22 cellular contexts compared by ENCODE assay signal in genomic region chr1:182410138-182410537, GRCh38. TPM values are rescaled to one million over a fixed set of nuclear protein-coding genes. Genes with fewer than 3 reads are reported as not detected.
DNase-seq lines count a peak whose midpoint lies in the region; ATAC-seq and TF ChIP-seq lines count a peak whose summit lies in the region.
"Had no signal": no experiment of that assay in that cellular context is flagged by ENCODE, and none has a peak within 500 bp of the region (broad histone marks: within the 10 kb centered on the region; RNA-seq: fewer than 3 reads in every experiment).

No MANE protein-coding gene starts in this region.

- H3K4me1 Mint-ChIP-seq in MCF 10A (ENCODE audit: insufficient read depth, unreplicated experiment) (peaks cover 8% of the 10 kb centered on the region), endodermal cell (peaks cover 6% of the 10 kb centered on the region)

- H3K9me3 Mint-ChIP-seq in MCF 10A (ENCODE audit: unreplicated experiment) (peaks cover 8% of the 10 kb centered on the region), endodermal cell (peaks cover 8% of the 10 kb centered on the region)

- H3K27me3 ChIP-seq in breast epithelium: peaks cover 0 to 5% of the 10 kb centered on the region in 2 donors
- H3K27me3 ChIP-seq in endodermal cell (ENCODE audit: control insufficient read depth, insufficient read depth, low read length, poor library complexity, severe bottlenecking): no peaks in the 10 kb centered on the region
- no peaks in the 10 kb centered on the region for H3K27me3 ChIP-seq in thyroid gland
- H3K27me3 ChIP-seq: BLaER1 treated with 17β-estradiol and CSF1 and Interleukin-3, amounts not matched to agents 10 nM and 100 nM had no signal

- DNase-seq in MCF 10A (ENCODE audit: unreplicated experiment) (no peak), breast epithelium (ENCODE audit: low spot score in 2 of 2) (no peak), endodermal cell (no peak), thyroid gland (no peak), KBM-7 (no peak)
- DNase-seq: Calu3; CD8-positive, alpha-beta T cell; DMS153; IMR-90; NCI-H1694 treated with DMSO at 0.1 percent for 48 hours; NCI-H446 treated with DMSO at 0.1 percent for 48 hours; NCI-H526 treated with DMSO at 0.1 percent for 48 hours had no signal

- TF ChIP-seq CTCF in MCF 10A (IDR thresholded peaks at IDR 0.05; ENCODE audit: unreplicated experiment) (no peak), breast epithelium (IDR thresholded peaks at IDR 0.05) (no peak), HEK293 (tag by site-specific recombination; IDR thresholded peaks at IDR 0.05) (no peak), endodermal cell (conservative IDR thresholded peaks at IDR 0.05) (peak; percentile 47), thyroid gland (IDR thresholded peaks at IDR 0.05) (no peak)

- BruUV-seq in MCF 10A (replicated peaks; lab: Mats Ljungman, UMichigan): no TSS peak

- no peaks in the 10 kb centered on the region for H3K9me3 ChIP-seq in breast epithelium
- H3K9me3 ChIP-seq in HEK293 (ENCODE audit: control insufficient read depth, insufficient read depth, low read depth, low read length): no peaks in the 10 kb centered on the region
- H3K9me3 ChIP-seq in endodermal cell (ENCODE audit: control insufficient read depth, low read length): peaks cover 6% of the 10 kb centered on the region
- no peaks in the 10 kb centered on the region for H3K9me3 ChIP-seq in thyroid gland
- H3K9me3 ChIP-seq: HAP-1 had no signal

- H3K27ac ChIP-seq in breast epithelium (no peak overlapping the region), HEK293 (ENCODE audit: extremely low read depth, low read depth, low read length) (no peak overlapping the region), endodermal cell (ENCODE audit: low read depth, low read length) (no peak overlapping the region), thyroid gland (peak overlapping the region in 2 of 3 donors; percentile 4 to 12)
- H3K27ac ChIP-seq: 22Rv1; BLaER1 treated with 17β-estradiol and CSF1 and Interleukin-3, amounts not matched to agents 10 nM and 100 nM had no signal

- H3K4me3 ChIP-seq in breast epithelium (no peak overlapping the region), HEK293 (ENCODE audit: low read depth, low read length) (no peak overlapping the region), endodermal cell (ENCODE audit: low read length) (no peak overlapping the region), thyroid gland (replicated peaks in 1 of 3) (no peak overlapping the region)
- H3K4me3 ChIP-seq: BLaER1 treated with 17β-estradiol and CSF1 and Interleukin-3, amounts not matched to agents 10 nM and 100 nM; HAP-1 had no signal

- ATAC-seq in HG02798 (IDR thresholded peaks at IDR 0.05; ENCODE audit: poor library complexity, unreplicated experiment): no peak
- no peak for ATAC-seq in GM21381 (IDR thresholded peaks at IDR 0.05; ENCODE audit: unreplicated experiment)
- ATAC-seq: CD8-positive, alpha-beta T cell; SK-N-SH treated with all-trans-retinoic acid at 6 μM for 48 hours had no signal

- H3K36me3 Mint-ChIP-seq in MCF 10A (ENCODE audit: insufficient read depth, unreplicated experiment) (no peaks in the 10 kb centered on the region), endodermal cell (ENCODE audit: low read depth) (no peaks in the 10 kb centered on the region)
- H3K36me3 Mint-ChIP-seq: CD8-positive, alpha-beta T cell had no signal

- CTCF ChIA-PET in MCF 10A (lab: Yijun Ruan, JAX) (interaction anchor here (0.7 to 1.3 kb wide), 4 partner anchors 267 to 1994 kb away, joined by 3 to 4 read pairs (median 4); no protein-coding TSS in a partner anchor), HEK293 (lab: Yijun Ruan, JAX) (interaction anchor here (0.6 to 0.7 kb wide), 2 partner anchors 219 to 288 kb away, joined by 3 read pairs; no protein-coding TSS in a partner anchor)

- no peak overlapping the region for H3K4me3 Mint-ChIP-seq in MCF 10A (ENCODE audit: unreplicated experiment)
- no peak overlapping the region for H3K4me3 Mint-ChIP-seq in endodermal cell
- H3K4me3 Mint-ChIP-seq: CD8-positive, alpha-beta T cell had no signal

- POLR2A ChIA-PET in MCF 10A (lab: Yijun Ruan, JAX) (interaction anchor here (0.7 to 1.2 kb wide), 3 partner anchors 13 to 21 kb away, joined by 3 to 5 read pairs (median 3); no protein-coding TSS in a partner anchor), HEK293 (lab: Yijun Ruan, JAX) (no interaction called here)

- in situ Hi-C loops in KBM-7 (cut with MboI; ENCODE audit: low pct_unique_long_range_greater_than_20kb, low sequenced_read_pairs): no loop called here

- no peak overlapping the region for H3K9ac ChIP-seq in endodermal cell (ENCODE audit: extremely low read depth, low read length, poor library complexity, severe bottlenecking)
- H3K9ac ChIP-seq: BLaER1 treated with 17β-estradiol and CSF1 and Interleukin-3, amounts not matched to agents 10 nM and 100 nM had no signal

- H3K36me3 ChIP-seq in breast epithelium (no peaks in the 10 kb centered on the region), HEK293 (ENCODE audit: control insufficient read depth in 2 of 2, insufficient read depth in 1 of 2, low read length in 2 of 2) (no peaks in the 10 kb centered on the region), endodermal cell (ENCODE audit: control insufficient read depth, insufficient read depth, low read length) (no peaks in the 10 kb centered on the region), thyroid gland (no peaks in the 10 kb centered on the region)
- H3K36me3 ChIP-seq: BLaER1 treated with 17β-estradiol and CSF1 and Interleukin-3, amounts not matched to agents 10 nM and 100 nM; HAP-1 had no signal

- H3K27me3 Mint-ChIP-seq in MCF 10A (ENCODE audit: insufficient read depth, unreplicated experiment): no peaks in the 10 kb centered on the region
- H3K27me3 Mint-ChIP-seq in endodermal cell (ENCODE audit: insufficient read depth): no peaks in the 10 kb centered on the region

- 83 to 85% methylated on average over 1 to 4 of the region's 4 CpGs for WGBS in endodermal cell (ENCODE audit: insufficient coverage in 1 of 2, insufficient read length in 1 of 2), 2 experiments
- 71 to 81% methylated on average over 4 of the region's 4 CpGs for WGBS in thyroid gland, 2 donors

- H3K27ac Mint-ChIP-seq in MCF 10A (ENCODE audit: low read depth, unreplicated experiment) (peak overlapping the region; percentile 21), endodermal cell (no peak overlapping the region)
- H3K27ac Mint-ChIP-seq: CD8-positive, alpha-beta T cell had no signal

- intact Hi-C loops in MCF 10A (cut with micrococcal nuclease) (no loop called here), breast epithelium (cut with DNase I; ENCODE audit: low total_unique reads) (no loop called here), thyroid gland (cut with DNase I) (no loop called here)

- H3K4me1 ChIP-seq in breast epithelium (no peaks in the 10 kb centered on the region), HEK293 (ENCODE audit: control insufficient read depth, insufficient read depth, low read length) (no peaks in the 10 kb centered on the region), endodermal cell (ENCODE audit: control insufficient read depth, insufficient read depth, low read length) (no peaks in the 10 kb centered on the region), thyroid gland (no peaks in the 10 kb centered on the region)
- H3K4me1 ChIP-seq: HAP-1 had no signal

- TF ChIP-seq POLR2A in breast epithelium (IDR thresholded peaks at IDR 0.05) (no peak), thyroid gland (IDR thresholded peaks at IDR 0.05) (no peak)

TF ChIP-seq in HEK293, 187 proteins besides CTCF, POLR2A, EP300 and RAD21:
- 0 out of 2 replicates have a peak, but pooled peaks have one; percentile 12 for TF ChIP-seq EGR2 (tag by site-specific recombination; IDR thresholded peaks at IDR 0.05; ENCODE audit: low read depth)
- no peak for TF ChIP-seq PATZ1 (tag by site-specific recombination; IDR thresholded peaks at IDR 0.05)

RNA-seq across cellular contexts. Expression of gene TEDDM1, which starts 9.7 kb away (rescaled TPM):
- total RNA-seq in MCF 10A (2022) (not detected in 2 replicates), breast epithelium (not detected), endodermal cell (not detected), thyroid gland (not detected)
- polyA plus RNA-seq in endodermal cell (2013, experiment 1 of 2): not detected
- not detected for polyA plus RNA-seq in endodermal cell (2013, experiment 2 of 2)
- total RNA-seq: Calu3; CD8-positive, alpha-beta T cell; G401; IMR-90; M059J; RPMI7951 had no signal
- polyA plus RNA-seq: IMR-90 had no signal

RNA-seq across cellular contexts. Expression of gene GLUL, which starts 18.5 kb away (rescaled TPM):
- 240 and 437 TPM in 2 replicates for total RNA-seq in MCF 10A (2022)
- total RNA-seq in breast epithelium: over 10,000 TPM in 1 of 3 donors, 1,000 to 10,000 TPM in 2; 1,940 to 10,612 (median 2,824) TPM
- total RNA-seq in endodermal cell: 100 to 1,000 TPM; 529 to 553 TPM
- polyA plus RNA-seq in endodermal cell (2013, experiment 1 of 2): 291 TPM
- polyA plus RNA-seq in endodermal cell (2013, experiment 2 of 2): 248 TPM
- 1,000 to 10,000 TPM; 1,653 to 2,736 (median 2,263) TPM for total RNA-seq in thyroid gland

RNA-seq across cellular contexts. Expression of gene RGSL1, which starts 39.8 kb away (rescaled TPM):
- total RNA-seq in MCF 10A (2022) (not detected in 2 replicates), breast epithelium (not detected), endodermal cell (not detected), thyroid gland (under 1 TPM in 1 of 4 donors, not detected in 3; 0.27 TPM)
- not detected for polyA plus RNA-seq in endodermal cell (2013, experiment 1 of 2)
- polyA plus RNA-seq in endodermal cell (2013, experiment 2 of 2): not detected
- total RNA-seq: Calu3; CD8-positive, alpha-beta T cell; G401; IMR-90; M059J; RPMI7951 had no signal
- polyA plus RNA-seq: IMR-90 had no signal

Comparison
In these comparisons a context has a peak if more than half of its experiments do, and no peak if none do; other contexts are left out.
1. H3K27ac ChIP-seq: peak in thyroid gland (2 of 3); none in breast epithelium (0 of 2), HEK293 (single experiment) and endodermal cell (single experiment).